ENCODE assay signal across 8 cellular contexts in the genomic region with DNA sequence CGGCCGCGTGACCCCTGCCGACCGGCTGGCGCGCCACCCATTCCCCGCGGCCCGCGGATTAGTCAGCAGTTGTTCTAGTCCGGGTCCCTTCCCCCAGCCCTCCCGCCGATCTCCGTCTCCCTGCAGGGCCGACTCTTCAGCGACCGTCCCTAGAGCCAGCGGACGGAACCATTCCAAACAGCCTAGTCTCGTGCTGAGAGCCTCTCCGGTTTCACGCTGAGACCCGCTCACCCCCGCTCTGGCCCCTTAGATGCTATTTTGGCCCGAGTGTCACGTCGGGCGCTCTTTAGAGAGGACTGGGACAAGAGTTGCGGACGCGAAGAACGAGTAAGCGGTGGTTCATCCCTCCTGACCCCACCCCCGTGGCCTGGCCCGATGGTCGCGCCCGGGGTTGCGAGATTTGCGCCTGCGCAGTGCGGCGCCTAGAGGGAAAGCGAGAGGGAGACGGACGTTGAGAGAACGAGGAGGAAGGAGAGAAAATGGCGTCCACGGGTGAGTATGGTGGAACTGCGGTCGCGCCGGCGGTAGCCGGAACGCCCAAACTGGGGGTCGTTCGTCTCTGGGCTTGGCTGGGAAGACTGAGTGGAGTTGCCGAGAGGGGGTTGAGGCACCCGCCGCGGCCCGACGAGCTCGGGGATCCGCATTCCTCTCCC. TPM values are rescaled to one million over a fixed set of nuclear protein-coding genes. Genes with fewer than 3 reads are reported as not detected.
DNase-seq lines count a peak whose midpoint lies in the region; ATAC-seq and TF ChIP-seq lines count a peak whose summit lies in the region.

Gene EWSR1 (plus strand): TSS at position 411 of the 653 bp plus-strand sequence. CDS start 69 bp downstream, at position 480.
Gene RHBDD3 (minus strand): TSS at position 124 of the 653 bp plus-strand sequence. CDS start 2,355 bp downstream, outside the sequence.

- H2AFZ ChIP-seq in hepatocyte: peak within 1 kb of the TSS; percentile 79

- H4K20me1 ChIP-seq in hepatocyte (ENCODE audit: insufficient read depth, poor library complexity, severe bottlenecking): peaks cover 45% of the 10 kb centered on the region

- H3K27me3 ChIP-seq in hepatocyte (no peaks in the 10 kb centered on the region), aorta (ENCODE audit: control insufficient read depth in 1 of 2, insufficient read depth in 2 of 2, low read length in 1 of 2) (no peaks in the 10 kb centered on the region)

- H3K9me3 ChIP-seq in hepatocyte (ENCODE audit: low read depth) (no peaks in the 10 kb centered on the region), aorta (ENCODE audit: control insufficient read depth, low read length) (no peaks in the 10 kb centered on the region)

- H3K4me2 ChIP-seq in hepatocyte: peak within 1 kb of the TSS; percentile 94

- WGBS in hepatocyte (ENCODE audit: low lambda C conversion rate, missing lambda C conversion rate): 1% methylated on average over 47 of the region's 67 CpGs
- WGBS in aorta, 2 donors: 0% methylated on average over 51 to 67 of the region's 67 CpGs

- intact Hi-C loops in aorta (cut with DNase I): loop anchor here (2.0 to 5.0 kb wide), 2 partner anchors 39 kb away; partner anchors contain the start of gene GAS2L1 (in 2 of the 2)

- H3K27ac ChIP-seq in hepatocyte (peak within 1 kb of the TSS; percentile 97), aorta (ENCODE audit: low read depth in 1 of 2, low read length in 2 of 2) (peak within 1 kb of the TSS; percentile 71 to 94)

- H3K9me2 ChIP-seq in hepatocyte (replicated peaks; ENCODE audit: insufficient read depth): no peaks in the 10 kb centered on the region

- H3K79me2 ChIP-seq in hepatocyte: peaks cover 66% of the 10 kb centered on the region

- DNase-seq in NCI-H2081 (lab: John Stamatoyannopoulos, UW) (peak; percentile 82 to 91), T-helper 9 cell (peak; percentile 95), astrocyte of the cerebellum (ENCODE audit: low read depth) (peak; percentile 90), hepatocyte (ENCODE audit: low spot score) (peak; percentile 97), renal cortical epithelial cell (ENCODE audit: low read depth) (peak; percentile 80), aorta (peak; percentile 98)

- ATAC-seq in GM18511 (IDR thresholded peaks at IDR 0.05; ENCODE audit: unreplicated experiment) (peak; percentile 84), HG03025 (IDR thresholded peaks at IDR 0.05; ENCODE audit: low FRiP score, unreplicated experiment) (peak; percentile 76), aorta (ENCODE audit: low FRiP score) (peak; percentile 96)

- H3K36me3 ChIP-seq in hepatocyte (replicated peaks; ENCODE audit: insufficient read depth, low read depth): no peaks in the 10 kb centered on the region
- no peaks in the 10 kb centered on the region for H3K36me3 ChIP-seq in aorta (ENCODE audit: control insufficient read depth in 1 of 2, insufficient read depth in 2 of 2, low read length in 1 of 2)

- H3K4me1 ChIP-seq in hepatocyte (ENCODE audit: insufficient read depth): peaks cover 32% of the 10 kb centered on the region
- peaks cover 1 to 2% of the 10 kb centered on the region in 2 donors for H3K4me1 ChIP-seq in aorta (ENCODE audit: control insufficient read depth in 1 of 2, insufficient read depth in 2 of 2, low read length in 2 of 2)

- H3K4me3 ChIP-seq in astrocyte of the cerebellum (ENCODE audit: low read depth, low read length) (peak within 1 kb of the TSS; percentile 89), hepatocyte (peak within 1 kb of the TSS; percentile 39), aorta (ENCODE audit: low read length in 2 of 2) (peak within 1 kb of the TSS; percentile 79 to 86)

- no peak for TF ChIP-seq CTCF in astrocyte of the cerebellum (IDR thresholded peaks at IDR 0.05; ENCODE audit: low read depth, low read length, missing control alignments)
- no peak for TF ChIP-seq CTCF in hepatocyte (IDR thresholded peaks at IDR 0.05; ENCODE audit: poor library complexity)

- in situ Hi-C loops in astrocyte of the cerebellum (cut with HindIII; ENCODE audit: low sequenced_read_pairs): no loop called here

RNA-seq across cellular contexts. Expression of gene EWSR1, which starts in this region (rescaled TPM):
- total RNA-seq in hepatocyte (161 TPM in 2 replicates), renal cortical epithelial cell (131 and 148 TPM in 2 replicates), aorta (100 to 1,000 TPM; 176 to 184 TPM)
- polyA plus RNA-seq in hepatocyte (269 and 315 TPM in 2 replicates), aorta (100 to 1,000 TPM in 1 of 2 donors, 10 to 100 TPM in 1; 74.8 to 207 TPM)

RNA-seq across cellular contexts. Expression of gene RHBDD3, which starts in this region (rescaled TPM):
- total RNA-seq in hepatocyte: 25.8 and 27.2 TPM in 2 replicates
- polyA plus RNA-seq in hepatocyte: 46.7 and 58.1 TPM in 2 replicates
- 12.9 and 19.3 TPM in 2 replicates for total RNA-seq in renal cortical epithelial cell
- total RNA-seq in aorta: 10 to 100 TPM in 1 of 2 donors, 1 to 10 TPM in 1; 9.0 to 17.4 TPM
- 10 to 100 TPM in 1 of 2 donors, 1 to 10 TPM in 1; 5.5 to 19.4 TPM for polyA plus RNA-seq in aorta

Comparison
In these comparisons a context has a peak if more than half of its experiments do, and no peak if none do; other contexts are left out.
1. Peak in every context shown above with its lines: DNase-seq, ATAC-seq, H3K4me3 ChIP-seq and H3K27ac ChIP-seq.
2. H3K4me3 ChIP-seq: peak in every context shown above with its lines; median percentile 89 in astrocyte of the cerebellum; 82 in aorta; 39 in hepatocyte.